In the genomic region with DNA sequence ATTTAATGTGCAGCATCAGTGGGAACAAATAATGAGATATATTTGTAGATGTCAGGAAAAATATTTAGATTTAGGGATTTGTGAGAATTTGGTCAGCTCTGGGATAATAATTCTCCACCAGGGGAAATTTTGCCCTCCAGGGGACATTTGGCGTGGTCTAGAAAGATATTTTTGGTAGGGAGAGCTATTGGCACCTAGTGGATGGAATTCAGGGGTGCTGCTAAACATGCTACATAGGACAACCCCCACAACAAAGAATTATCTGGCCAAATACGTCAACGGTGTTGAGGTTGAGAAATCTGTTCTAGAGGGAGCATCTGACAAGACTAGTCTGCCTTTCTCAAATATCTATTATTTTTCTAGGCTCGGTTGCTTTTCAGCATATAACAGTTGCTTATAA, we compare ENCODE assay signal across 9 cellular contexts. TPM values are rescaled to one million over a fixed set of nuclear protein-coding genes. Genes with fewer than 3 reads are reported as not detected.
DNase-seq lines count a peak whose midpoint lies in the region; ATAC-seq and TF ChIP-seq lines count a peak whose summit lies in the region.
"Had no signal": no experiment of that assay in that cellular context is flagged by ENCODE, and none has a peak within 500 bp of the region (broad histone marks: within the 10 kb centered on the region; RNA-seq: fewer than 3 reads in every experiment).

No MANE protein-coding gene starts in this region.

- dilution Hi-C loops in IMR-90 (cut with HindIII; ENCODE audit: low sequenced_read_pairs, unreplicated experiment) = no loop called here

- no peaks in the 10 kb centered on the region for H4K20me1 ChIP-seq in IMR-90 (ENCODE audit: insufficient read depth, low read length)

- peak; percentile 31 for TF ChIP-seq RAD21 in IMR-90 (IDR thresholded peaks at IDR 0.05; ENCODE audit: low read length)

- no peak overlapping the region for H3K4me3 ChIP-seq in CD8-positive, alpha-beta memory T cell (ENCODE audit: low read length)
- H3K4me3 ChIP-seq in IMR-90 (ENCODE audit: insufficient read depth, low read depth, low read length) (no peak overlapping the region), cardiac fibroblast (replicated peaks in 1 of 2; ENCODE audit: low read depth in 2 of 2, low read length in 2 of 2) (no peak overlapping the region)

- peaks cover 25% of the 10 kb centered on the region for H3K4me1 ChIP-seq in CD8-positive, alpha-beta memory T cell (ENCODE audit: insufficient read depth, low read length)
- peaks cover 3% of the 10 kb centered on the region; the same call in 1 of the 2 replicates for H3K4me1 ChIP-seq in IMR-90 (ENCODE audit: control insufficient read depth, insufficient read depth, low read length)

- H3K27ac ChIP-seq in CD8-positive, alpha-beta memory T cell (ENCODE audit: low read depth, low read length) = no peak overlapping the region
- H3K27ac ChIP-seq in IMR-90 (ENCODE audit: insufficient read depth, low read length) (no peak overlapping the region), substantia nigra (ENCODE audit: low read depth, low read length, poor library complexity, severe bottlenecking) (no peak overlapping the region)

- no peak overlapping the region for H3K14ac ChIP-seq in IMR-90 (replicated peaks; ENCODE audit: low read depth, low read length)

- no peak overlapping the region for H3K4ac ChIP-seq in IMR-90 (ENCODE audit: low read depth, low read length)

- H4K91ac ChIP-seq in IMR-90 (ENCODE audit: insufficient read depth, low read depth, low read length) = no peak overlapping the region

- H3K56ac ChIP-seq in IMR-90 (ENCODE audit: extremely low read depth, insufficient read depth, low read length) = no peak overlapping the region

- peak overlapping the region in 1 of 8 donors; percentile 39 for H3K27ac Mint-ChIP-seq in CD8-positive, alpha-beta memory T cell
- H3K27ac Mint-ChIP-seq in neural crest cell (ENCODE audit: unreplicated experiment) = no peak overlapping the region
- H3K27ac Mint-ChIP-seq: T-cell had no signal

- no peak overlapping the region for H2AK5ac ChIP-seq in IMR-90 (ENCODE audit: low read depth, low read length)

- H3K4me2 ChIP-seq in IMR-90 (ENCODE audit: low read depth, low read length) = no peak overlapping the region

- H3K9me3 Mint-ChIP-seq in CD8-positive, alpha-beta memory T cell = no peaks in the 10 kb centered on the region
- H3K9me3 Mint-ChIP-seq in neural crest cell = no peaks in the 10 kb centered on the region
- H3K9me3 Mint-ChIP-seq: T-cell had no signal

- no peak for TF ChIP-seq POLR2A in IMR-90 (IDR thresholded peaks at IDR 0.05; ENCODE audit: low read depth, low read length)

- CTCF ChIA-PET in CD8-positive, alpha-beta memory T cell (lab: Charles Lee) = interaction anchor here (0.6 kb wide), 1 partner anchor 21 kb away, joined by 3 read pairs; no protein-coding TSS in a partner anchor
- CTCF ChIA-PET in IMR-90 (lab: Yijun Ruan, JAX) = no interaction called here

- H4K8ac ChIP-seq in IMR-90 (ENCODE audit: low read depth in 2 of 2, low read length in 2 of 2) = no peak overlapping the region

- peaks cover 0 to 4% (median 4%) of the 10 kb centered on the region in 3 donors for H3K36me3 Mint-ChIP-seq in CD8-positive, alpha-beta memory T cell
- no peaks in the 10 kb centered on the region for H3K36me3 Mint-ChIP-seq in neural crest cell (ENCODE audit: low read depth)

- peaks cover 3 to 38% of the 10 kb centered on the region in 2 experiments for H3K79me1 ChIP-seq in IMR-90 (ENCODE audit: low read depth in 1 of 2, low read length in 2 of 2)

- no peaks in the 10 kb centered on the region for H3K36me3 ChIP-seq in CD8-positive, alpha-beta memory T cell (ENCODE audit: insufficient read depth, low read length)
- H3K36me3 ChIP-seq in IMR-90 (ENCODE audit: control insufficient read depth, insufficient read depth, low read length) = no peaks in the 10 kb centered on the region

- no peak overlapping the region for H2BK20ac ChIP-seq in IMR-90 (ENCODE audit: low read depth, low read length)

- no peak overlapping the region for H3K23ac ChIP-seq in IMR-90 (ENCODE audit: low read depth, low read length)

- in situ Hi-C loops in IMR-90 (cut with MboI; ENCODE audit: low sequenced_read_pairs) = no loop called here

- ATAC-seq in IMR-90 (ENCODE audit: low read depth) (no peak), HG02610 (IDR thresholded peaks at IDR 0.05; ENCODE audit: unreplicated experiment) (no peak), GM21381 (IDR thresholded peaks at IDR 0.05; ENCODE audit: unreplicated experiment) (no peak)
- ATAC-seq: T-cell had no signal

- H4K5ac ChIP-seq in IMR-90 (ENCODE audit: low read depth, low read length) = no peak overlapping the region

- H2AFZ ChIP-seq in IMR-90 (replicated peaks; ENCODE audit: low read length, poor library complexity) = no peak overlapping the region

- H3K9me1 ChIP-seq in IMR-90 (ENCODE audit: insufficient read depth, low read length) = no peaks in the 10 kb centered on the region

- peak; percentile 61 for TF ChIP-seq CTCF in IMR-90 (conservative IDR thresholded peaks at IDR 0.05; ENCODE audit: low read depth, low read length)
- TF ChIP-seq CTCF in cardiac fibroblast (IDR thresholded peaks at IDR 0.05; ENCODE audit: low read depth, low read length) = peak; percentile 51
- TF ChIP-seq CTCF in neural crest cell (conservative IDR thresholded peaks at IDR 0.05) = peak; percentile 57

- peak overlapping the region in 4 of 7 donors; percentile 30 to 76 (median 40) for H3K4me3 Mint-ChIP-seq in CD8-positive, alpha-beta memory T cell
- no peak overlapping the region for H3K4me3 Mint-ChIP-seq in neural crest cell

- no TSS peak for BruUV-seq in IMR-90 (replicated peaks; lab: Mats Ljungman, UMichigan)

- no peak overlapping the region for H3K9ac ChIP-seq in IMR-90 (ENCODE audit: low read depth, low read length)

- H2BK15ac ChIP-seq in IMR-90 (ENCODE audit: low read depth, low read length) = no peak overlapping the region

- H3K4me1 Mint-ChIP-seq in CD8-positive, alpha-beta memory T cell = peaks cover 29 to 48% (median 42%) of the 10 kb centered on the region in 3 donors
- peaks cover 29% of the 10 kb centered on the region for H3K4me1 Mint-ChIP-seq in neural crest cell

- no peak overlapping the region for H2AK9ac ChIP-seq in IMR-90 (replicated peaks; ENCODE audit: low read depth, low read length, poor library complexity)

- no peaks in the 10 kb centered on the region for H3K27me3 ChIP-seq in CD8-positive, alpha-beta memory T cell (ENCODE audit: insufficient read depth, low read length, poor library complexity, severe bottlenecking)
- H3K27me3 ChIP-seq in IMR-90 (ENCODE audit: control insufficient read depth, insufficient read depth, low read length) = no peaks in the 10 kb centered on the region

- DNase-seq in CD8-positive, alpha-beta memory T cell = no peak
- peak; percentile 66 for DNase-seq in IMR-90
- DNase-seq in cardiac fibroblast (ENCODE audit: low read depth in 2 of 2) = peak; percentile 78 to 83
- DNase-seq in neural crest cell (ENCODE audit: low read depth, low spot score) = no peak
- no peak for DNase-seq in NCI-H1930 (lab: John Stamatoyannopoulos, UW)
- DNase-seq in substantia nigra (lab: John Stamatoyannopoulos, UW) = no peak
- DNase-seq: T-cell had no signal

- no peak overlapping the region for H2BK5ac ChIP-seq in IMR-90 (ENCODE audit: low read depth, low read length, poor library complexity, severe bottlenecking)

- POLR2A ChIA-PET in CD8-positive, alpha-beta memory T cell (lab: Charles Lee) = interaction anchor here (0.6 kb wide), 1 partner anchor 98 kb away, joined by 5 read pairs; no protein-coding TSS in a partner anchor
- POLR2A ChIA-PET in IMR-90 (lab: Charles Lee; ENCODE audit: unreplicated experiment) = interaction anchor here (0.5 kb wide), 1 partner anchor 14 kb away, joined by 4 read pairs; no protein-coding TSS in a partner anchor

- no peaks in the 10 kb centered on the region for H3K9me3 ChIP-seq in CD8-positive, alpha-beta memory T cell (ENCODE audit: low read length)
- H3K9me3 ChIP-seq in IMR-90 (ENCODE audit: control insufficient read depth, insufficient read depth, low read length) = no peaks in the 10 kb centered on the region

- H3K27me3 Mint-ChIP-seq in CD8-positive, alpha-beta memory T cell = no peaks in the 10 kb centered on the region
- no peaks in the 10 kb centered on the region for H3K27me3 Mint-ChIP-seq in neural crest cell (ENCODE audit: low read depth)
- H3K27me3 Mint-ChIP-seq: T-cell had no signal

- no peak overlapping the region for H3K18ac ChIP-seq in IMR-90 (ENCODE audit: low read depth, low read length)

- intact Hi-C loops in IMR-90 (cut with micrococcal nuclease) = loop anchor here (5.0 kb wide), 3 partner anchors 39 to 79 kb away; no protein-coding TSS in a partner anchor

- no peak overlapping the region for H2BK120ac ChIP-seq in IMR-90 (ENCODE audit: low read depth, low read length)

- no CpG with 5 or more reads among the region's 4 CpGs for WGBS in IMR-90 (ENCODE audit: extremely low coverage in 2 of 2, insufficient read length in 1 of 2), 2 experiments

TF ChIP-seq in IMR-90, 13 proteins besides CTCF, POLR2A, EP300 and RAD21:
- TF ChIP-seq RCOR1 (IDR thresholded peaks at IDR 0.05; ENCODE audit: insufficient replicate concordance, low read length) (no peak), SMC3 (IDR thresholded peaks at IDR 0.05; ENCODE audit: low read depth, low read length) (peak; percentile 14; the same call in 1 of the 2 replicates), CEBPB (IDR thresholded peaks at IDR 0.05; ENCODE audit: low read depth, low read length) (0 out of 2 replicates have a peak, but pooled peaks have one; percentile 13), NFE2L2 (IDR thresholded peaks at IDR 0.05; ENCODE audit: low read depth, low read length) (no peak)

RNA-seq across cellular contexts. Expression of a gene that starts 2.1 kb away (rescaled TPM):
- total RNA-seq in CD8-positive, alpha-beta memory T cell = 10 to 100 TPM; 64.4 to 65.1 TPM
- 54.1 TPM for polyA plus RNA-seq in CD8-positive, alpha-beta memory T cell
- total RNA-seq in IMR-90 (2012; rRNA removed) (40.9 and 50.8 TPM in 2 replicates), neural crest cell (35.6 and 38.2 TPM in 2 replicates)
- 24.0 and 30.6 TPM in 2 replicates for polyA plus RNA-seq in IMR-90 (2012; rRNA removed)
- 6.3 and 10.5 TPM in 2 replicates for polyA plus RNA-seq in IMR-90 (2012; cell fraction: cytosol; rRNA removed)
- polyA plus RNA-seq in IMR-90 (2012; cell fraction: nucleus; rRNA removed; ENCODE audit: low replicate concordance) = 2.0 and 9.9 TPM in 2 replicates

RNA-seq across cellular contexts. Expression of a gene that starts 2.5 kb away (rescaled TPM):
- 10 to 100 TPM; 59.7 to 62.1 TPM for total RNA-seq in CD8-positive, alpha-beta memory T cell
- polyA plus RNA-seq in CD8-positive, alpha-beta memory T cell = 34.5 TPM
- total RNA-seq in IMR-90 (2012; rRNA removed) (46.4 and 50.8 TPM in 2 replicates), neural crest cell (69.5 and 73.1 TPM in 2 replicates)
- polyA plus RNA-seq in IMR-90 (2012; rRNA removed) = 21.6 and 26.6 TPM in 2 replicates
- 5.7 and 10.3 TPM in 2 replicates for polyA plus RNA-seq in IMR-90 (2012; cell fraction: cytosol; rRNA removed)
- polyA plus RNA-seq in IMR-90 (2012; cell fraction: nucleus; rRNA removed; ENCODE audit: low replicate concordance) = 3.2 and 22.1 TPM in 2 replicates

Comparison
In these comparisons a context has a peak if more than half of its experiments do, and no peak if none do; other contexts are left out.
1. DNase-seq: peak in IMR-90 (single experiment) and cardiac fibroblast (2 of 2); none in CD8-positive, alpha-beta memory T cell (0 of 5), neural crest cell (single experiment), NCI-H1930 (0 of 2) and substantia nigra (0 of 49).
2. Peak in every context shown above with its lines, with median percentiles within 50 percentile points of each other: CTCF ChIP-seq.